In the genomic region with DNA sequence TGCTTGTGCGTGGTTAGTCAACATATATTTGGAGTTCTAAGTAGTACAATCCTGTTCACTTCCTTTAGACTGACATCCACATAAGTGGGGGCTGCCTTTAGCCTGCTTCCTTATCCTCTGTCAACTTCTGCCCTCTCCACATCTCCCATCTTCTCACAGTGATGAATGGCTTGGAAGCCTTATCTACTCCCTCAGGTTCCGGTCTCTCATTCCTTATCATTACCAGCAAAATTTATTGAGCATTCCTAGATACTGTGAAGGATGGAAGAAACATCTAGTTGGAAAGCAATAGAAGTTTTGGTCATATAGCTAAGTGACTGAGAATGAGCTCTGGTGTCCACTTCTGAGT, we compare ENCODE assay signal across 15 cellular contexts. TPM values are rescaled to one million over a fixed set of nuclear protein-coding genes. Genes with fewer than 3 reads are reported as not detected.
DNase-seq lines count a peak whose midpoint lies in the region; ATAC-seq, FAIRE-seq and TF ChIP-seq lines count a peak whose summit lies in the region.
"Had no signal": no experiment of that assay in that cellular context is flagged by ENCODE, and none has a peak within 500 bp of the region (broad histone marks: within the 10 kb centered on the region; RNA-seq: fewer than 3 reads in every experiment).

No MANE protein-coding gene starts in this region.

- H3K23ac ChIP-seq in H9 (ENCODE audit: insufficient read length, low read depth, low read length) = no peak overlapping the region

- no peak overlapping the region for H4K5ac ChIP-seq in H9 (ENCODE audit: insufficient read length, low read depth, low read length)

- H3K4me1 Mint-ChIP-seq in activated CD4-positive, alpha-beta memory T cell treated with anti-CD3 and anti-CD28 coated beads for 36 hours (ENCODE audit: low read depth) = peaks cover 72% of the 10 kb centered on the region
- peaks cover 69% of the 10 kb centered on the region for H3K4me1 Mint-ChIP-seq in activated CD4-positive, alpha-beta memory T cell treated with anti-CD3 and anti-CD28 coated beads, Interleukin-2, amount 10 ng/mL, durations not matched to agents 7 days and 5 days
- H3K4me1 Mint-ChIP-seq in stimulated activated effector memory CD8-positive, alpha-beta T cell treated with anti-CD3 and anti-CD28 coated beads, Interleukin-12 subunit alpha, Interleukin-12 subunit beta, amount 100 ng/mL, for 72 hours = peaks cover 54% of the 10 kb centered on the region
- peaks cover 4 to 7% of the 10 kb centered on the region in 2 experiments for H3K4me1 Mint-ChIP-seq in H9

- FAIRE-seq in H54 (lab: Jason Lieb, UNC) = no peak
- FAIRE-seq: A204.1, bronchial epithelial cell had no signal

- H3K4me1 ChIP-seq in foreskin keratinocyte (peaks cover 14% of the 10 kb centered on the region), H9 (ENCODE audit: insufficient read depth, low read length) (no peaks in the 10 kb centered on the region)

- intact Hi-C loops in activated CD4-positive, alpha-beta memory T cell treated with anti-CD3 and anti-CD28 coated beads for 36 hours (cut with micrococcal nuclease) = loop anchor here (10.0 kb wide), 1 partner anchor 714 kb away; a partner anchor contains a TSS

- no peak overlapping the region for H2AFZ ChIP-seq in H9 (ENCODE audit: low read length)

- no peak overlapping the region for H2AK5ac ChIP-seq in H9 (ENCODE audit: insufficient read length, low read length)

- no peak overlapping the region for H2BK120ac ChIP-seq in H9 (ENCODE audit: low read depth, low read length, poor library complexity, severe bottlenecking)

- H3K9me3 ChIP-seq in H9 (ENCODE audit: control insufficient read depth, low read depth, low read length) = peaks cover 25% of the 10 kb centered on the region
- H3K9me3 ChIP-seq: tibial nerve had no signal

- no peak overlapping the region for H3K56ac ChIP-seq in H9 (ENCODE audit: insufficient read length, low read depth, low read length)

- no peak overlapping the region for H2BK5ac ChIP-seq in H9 (ENCODE audit: insufficient read length, low read length)

- POLR2A ChIA-PET in activated CD4-positive, alpha-beta memory T cell treated with anti-CD3 and anti-CD28 coated beads for 36 hours (lab: Charles Lee) = interaction anchor here (0.6 kb wide), 1 partner anchor 46 kb away, joined by 3 read pairs; no protein-coding TSS in a partner anchor
- POLR2A ChIA-PET in activated CD4-positive, alpha-beta memory T cell treated with anti-CD3 and anti-CD28 coated beads, Interleukin-2, amount 10 ng/mL, durations not matched to agents 7 days and 5 days (lab: Charles Lee) = interaction anchor here (0.6 to 2.7 kb wide), 3 partner anchors 8 to 24 kb away, joined by 3 to 16 read pairs (median 3); a partner anchor contains a TSS

- no peaks in the 10 kb centered on the region for H3K23me2 ChIP-seq in H9 (ENCODE audit: insufficient read length, low read depth, low read length, poor library complexity, severe bottlenecking)

- CTCF ChIA-PET in activated CD4-positive, alpha-beta memory T cell treated with anti-CD3 and anti-CD28 coated beads for 36 hours (lab: Charles Lee) = interaction anchor here (0.8 to 1.3 kb wide), 2 partner anchors 19 to 24 kb away, joined by 3 read pairs; no protein-coding TSS in a partner anchor
- CTCF ChIA-PET in activated CD4-positive, alpha-beta memory T cell treated with anti-CD3 and anti-CD28 coated beads, Interleukin-2, amount 10 ng/mL, durations not matched to agents 7 days and 5 days (lab: Charles Lee) = interaction anchor here (0.8 kb wide), 1 partner anchor 21 kb away, joined by 3 read pairs; no protein-coding TSS in a partner anchor

- no peaks in the 10 kb centered on the region for H4K20me1 ChIP-seq in H9 (ENCODE audit: control insufficient read depth, insufficient read depth, insufficient read length)

- H3K79me2 ChIP-seq in H9 (ENCODE audit: insufficient read depth, low read length) = no peaks in the 10 kb centered on the region

- H3K36me3 Mint-ChIP-seq in activated CD4-positive, alpha-beta memory T cell treated with anti-CD3 and anti-CD28 coated beads for 36 hours = no peaks in the 10 kb centered on the region
- peaks cover 13% of the 10 kb centered on the region for H3K36me3 Mint-ChIP-seq in activated CD4-positive, alpha-beta memory T cell treated with anti-CD3 and anti-CD28 coated beads, Interleukin-2, amount 10 ng/mL, durations not matched to agents 7 days and 5 days (ENCODE audit: low read depth)
- H3K36me3 Mint-ChIP-seq in stimulated activated effector memory CD8-positive, alpha-beta T cell treated with anti-CD3 and anti-CD28 coated beads, Interleukin-12 subunit alpha, Interleukin-12 subunit beta, amount 100 ng/mL, for 72 hours = peaks cover 5% of the 10 kb centered on the region
- no peaks in the 10 kb centered on the region; a peak in 1 of 7 replicates for H3K36me3 Mint-ChIP-seq in H9 (ENCODE audit: insufficient read depth in 1 of 3, low read depth in 3 of 3)

- no peak overlapping the region for H3K18ac ChIP-seq in H9 (ENCODE audit: insufficient read length, low read depth, low read length)

- H3K4me3 Mint-ChIP-seq in activated CD4-positive, alpha-beta memory T cell treated with anti-CD3 and anti-CD28 coated beads for 36 hours = no peak overlapping the region
- no peak overlapping the region for H3K4me3 Mint-ChIP-seq in activated CD4-positive, alpha-beta memory T cell treated with anti-CD3 and anti-CD28 coated beads, Interleukin-2, amount 10 ng/mL, durations not matched to agents 7 days and 5 days
- no peak overlapping the region for H3K4me3 Mint-ChIP-seq in stimulated activated effector memory CD8-positive, alpha-beta T cell treated with anti-CD3 and anti-CD28 coated beads, Interleukin-12 subunit alpha, Interleukin-12 subunit beta, amount 100 ng/mL, for 72 hours
- no peak overlapping the region for H3K4me3 Mint-ChIP-seq in H9
- H3K4me3 Mint-ChIP-seq: activated CD8-positive, alpha-beta memory T cell treated with anti-CD3 and anti-CD28 coated beads, Interleukin-2, amount 10 ng/mL, durations not matched to agents 7 days and 5 days had no signal

- H4K91ac ChIP-seq in H9 (ENCODE audit: insufficient read length, low read depth, low read length) = no peak overlapping the region

- no peak for TF ChIP-seq CTCF in foreskin keratinocyte (conservative IDR thresholded peaks at IDR 0.05)
- TF ChIP-seq CTCF in H9 (conservative IDR thresholded peaks at IDR 0.05) = no peak

- peak overlapping the region; percentile 60 for H3K27ac Mint-ChIP-seq in activated CD4-positive, alpha-beta memory T cell treated with anti-CD3 and anti-CD28 coated beads for 36 hours
- no peak overlapping the region for H3K27ac Mint-ChIP-seq in activated CD4-positive, alpha-beta memory T cell treated with anti-CD3 and anti-CD28 coated beads, Interleukin-2, amount 10 ng/mL, durations not matched to agents 7 days and 5 days
- H3K27ac Mint-ChIP-seq in stimulated activated effector memory CD8-positive, alpha-beta T cell treated with anti-CD3 and anti-CD28 coated beads, Interleukin-12 subunit alpha, Interleukin-12 subunit beta, amount 100 ng/mL, for 72 hours = peak overlapping the region; percentile 61
- no peak overlapping the region for H3K27ac Mint-ChIP-seq in H9
- H3K27ac Mint-ChIP-seq: activated CD8-positive, alpha-beta memory T cell treated with anti-CD3 and anti-CD28 coated beads, Interleukin-2, amount 10 ng/mL, durations not matched to agents 7 days and 5 days had no signal

- H3K79me1 ChIP-seq in H9 (ENCODE audit: insufficient read depth, low read depth, low read length, poor library complexity, severe bottlenecking) = no peaks in the 10 kb centered on the region

- no peak overlapping the region for H3K4me2 ChIP-seq in H9 (ENCODE audit: insufficient read depth, insufficient read length, low read length)

- no peak overlapping the region for H3K27ac ChIP-seq in foreskin keratinocyte
- H3K27ac ChIP-seq in H9 (ENCODE audit: insufficient read length, low read depth, low read length) = no peak overlapping the region

- peak; percentile 61 for ATAC-seq in SK-N-SH treated with all-trans-retinoic acid at 6 μM for 48 hours
- ATAC-seq in foreskin keratinocyte = peak; percentile 58
- ATAC-seq in stimulated activated effector memory CD8-positive, alpha-beta T cell treated with anti-CD3 and anti-CD28 coated beads, Interleukin-12 subunit alpha, Interleukin-12 subunit beta, amount 100 ng/mL, for 72 hours = no peak
- ATAC-seq: activated CD8-positive, alpha-beta memory T cell treated with anti-CD3 and anti-CD28 coated beads, Interleukin-2, amount 10 ng/mL, durations not matched to agents 7 days and 5 days had no signal

- no peak overlapping the region for H2BK12ac ChIP-seq in H9 (ENCODE audit: insufficient read length, low read depth, low read length)

- H3K4ac ChIP-seq in H9 (ENCODE audit: low read depth, low read length) = no peak overlapping the region

- H3K9ac ChIP-seq in H9 (ENCODE audit: extremely low read depth, insufficient read length, low read length) = no peak overlapping the region

- no peaks in the 10 kb centered on the region for H3K9me3 Mint-ChIP-seq in activated CD4-positive, alpha-beta memory T cell treated with anti-CD3 and anti-CD28 coated beads for 36 hours
- H3K9me3 Mint-ChIP-seq in activated CD4-positive, alpha-beta memory T cell treated with anti-CD3 and anti-CD28 coated beads, Interleukin-2, amount 10 ng/mL, durations not matched to agents 7 days and 5 days = no peaks in the 10 kb centered on the region
- H3K9me3 Mint-ChIP-seq in stimulated activated effector memory CD8-positive, alpha-beta T cell treated with anti-CD3 and anti-CD28 coated beads, Interleukin-12 subunit alpha, Interleukin-12 subunit beta, amount 100 ng/mL, for 72 hours = no peaks in the 10 kb centered on the region
- H3K9me3 Mint-ChIP-seq in H9 = peaks cover 0 to 49% of the 10 kb centered on the region in 2 experiments; a peak in 3 of 5 replicates

- WGBS in H9 (ENCODE audit: extremely low coverage, insufficient read length, low lambda C conversion rate) = no CpG with 5 or more reads among the region's 2 CpGs

- H2BK20ac ChIP-seq in H9 (ENCODE audit: low read depth, low read length, poor library complexity, severe bottlenecking) = no peak overlapping the region

- no peak for TF ChIP-seq POLR2A in H54 (IDR thresholded peaks at IDR 0.05; ENCODE audit: low read depth, low read length)

- DNase-seq in activated CD4-positive, alpha-beta memory T cell treated with anti-CD3 and anti-CD28 coated beads for 36 hours = no peak
- DNase-seq in activated CD4-positive, alpha-beta memory T cell treated with anti-CD3 and anti-CD28 coated beads, Interleukin-2, amount 10 ng/mL, durations not matched to agents 7 days and 5 days = no peak
- no peak for DNase-seq in foreskin keratinocyte
- no peak for DNase-seq in stimulated activated effector memory CD8-positive, alpha-beta T cell treated with anti-CD3 and anti-CD28 coated beads, Interleukin-12 subunit alpha, Interleukin-12 subunit beta, amount 100 ng/mL, for 72 hours (ENCODE audit: low spot score in 2 of 2)
- no peak for DNase-seq in amniotic stem cell (lab: John Stamatoyannopoulos, UW)
- no peak for DNase-seq in H9
- DNase-seq in H54 (ENCODE audit: insufficient read length, low spot score) = no peak
- DNase-seq: activated CD8-positive, alpha-beta memory T cell treated with anti-CD3 and anti-CD28 coated beads, Interleukin-2, amount 10 ng/mL, durations not matched to agents 7 days and 5 days; DMS53; midbrain; T-helper 2 cell had no signal

- H3K27me3 ChIP-seq in foreskin keratinocyte (no peaks in the 10 kb centered on the region), H9 (ENCODE audit: insufficient read depth, low read length) (no peaks in the 10 kb centered on the region)
- H3K27me3 ChIP-seq: tibial nerve had no signal

- no peak overlapping the region for H3K14ac ChIP-seq in H9 (ENCODE audit: insufficient read depth, low read length)

- H2BK15ac ChIP-seq in H9 (ENCODE audit: low read depth, low read length) = no peak overlapping the region

- H3T11ph ChIP-seq in H9 (ENCODE audit: low read length) = no peak overlapping the region

- H3K27me3 Mint-ChIP-seq in activated CD4-positive, alpha-beta memory T cell treated with anti-CD3 and anti-CD28 coated beads for 36 hours = no peaks in the 10 kb centered on the region
- no peaks in the 10 kb centered on the region for H3K27me3 Mint-ChIP-seq in activated CD4-positive, alpha-beta memory T cell treated with anti-CD3 and anti-CD28 coated beads, Interleukin-2, amount 10 ng/mL, durations not matched to agents 7 days and 5 days
- no peaks in the 10 kb centered on the region for H3K27me3 Mint-ChIP-seq in H9 (ENCODE audit: low read depth)
- H3K27me3 Mint-ChIP-seq: activated CD8-positive, alpha-beta memory T cell treated with anti-CD3 and anti-CD28 coated beads, Interleukin-2, amount 10 ng/mL, durations not matched to agents 7 days and 5 days had no signal

- no peak overlapping the region for H4K8ac ChIP-seq in H9 (replicated peaks; ENCODE audit: insufficient read length, low read depth, low read length)

RNA-seq across cellular contexts. Expression of a gene that starts 25.2 kb away (rescaled TPM):
- total RNA-seq in activated CD4-positive, alpha-beta memory T cell treated with anti-CD3 and anti-CD28 coated beads for 36 hours = 10 to 100 TPM; 47.5 to 50.4 TPM
- total RNA-seq in activated CD4-positive, alpha-beta memory T cell treated with anti-CD3 and anti-CD28 coated beads, Interleukin-2, amount 10 ng/mL, durations not matched to agents 7 days and 5 days = 10 to 100 TPM; 79.0 to 82.9 TPM
- 6.2 and 9.3 TPM in 2 replicates for total RNA-seq in foreskin keratinocyte
- 4.5 and 6.1 TPM in 2 replicates for polyA plus RNA-seq in foreskin keratinocyte
- 6.2 and 6.5 TPM in 2 replicates for total RNA-seq in H9 (2021)

Comparison
In these comparisons a context has a peak if more than half of its experiments do, and no peak if none do; other contexts are left out.
1. H3K27ac Mint-ChIP-seq: peak in activated CD4-positive, alpha-beta memory T cell treated with anti-CD3 and anti-CD28 coated beads for 36 hours (single experiment) and stimulated activated effector memory CD8-positive, alpha-beta T cell treated with anti-CD3 and anti-CD28 coated beads, Interleukin-12 subunit alpha, Interleukin-12 subunit beta, amount 100 ng/mL, for 72 hours (single experiment); none in activated CD4-positive, alpha-beta memory T cell treated with anti-CD3 and anti-CD28 coated beads, Interleukin-2, amount 10 ng/mL, durations not matched to agents 7 days and 5 days (single experiment) and H9 (0 of 3).